ENCODE assay signal across 23 cellular contexts in genomic region chrX:105653891-105654290, GRCh38.
"Had no signal": no experiment of that assay in that cellular context is flagged by ENCODE, and none has a peak within 500 bp of the region (broad histone marks: within the 10 kb centered on the region; RNA-seq: fewer than 3 reads in every experiment).

No MANE protein-coding gene starts in this region.

- H3K27ac ChIP-seq: breast epithelium, coronary artery, esophagus squamous epithelium, foreskin keratinocyte, lower lobe of right lung, prostate gland, right atrium auricular region, tibial artery, VCaP had no signal

- H3K9me3 ChIP-seq: breast epithelium, esophagus squamous epithelium, lower lobe of right lung, prostate gland, right atrium auricular region, tibial artery had no signal

- H3K27ac Mint-ChIP-seq: activated CD4-positive, alpha-beta memory T cell treated with anti-CD3 and anti-CD28 coated beads, Interleukin-2, amount 10 ng/mL, durations not matched to agents 7 days and 5 days; activated CD4-positive, alpha-beta T cell treated with anti-CD3 and anti-CD28 coated beads, Interleukin-2, amount 10 ng/mL, durations not matched to agents 24 days and 14 days; activated naive CD4-positive, alpha-beta T cell treated with anti-CD3 and anti-CD28 coated beads, Interleukin-2, amount 10 ng/mL, durations not matched to agents 7 days and 5 days; activated T-cell treated with anti-CD3 and anti-CD28 coated beads, Interleukin-2, amount 50 U/mL, for 72 hours; endodermal cell; naive thymus-derived CD8-positive, alpha-beta T cell; stimulated activated effector memory CD8-positive, alpha-beta T cell treated with anti-CD3 and anti-CD28 coated beads, Interleukin-12 subunit alpha, Interleukin-12 subunit beta, amount 100 ng/mL, for 72 hours; stimulated activated naive CD8-positive, alpha-beta T cell treated with anti-CD3 and anti-CD28 coated beads, Interleukin-15, amount 100 ng/mL, for 72 hours; T-helper 2 cell treated with Interferon-gamma antibody and Interleukin-4, amounts not matched to agents 5 μg/mL and 100 μg/mL, for 36 hours had no signal

- H3K4me1 ChIP-seq: breast epithelium, esophagus squamous epithelium, foreskin keratinocyte, lower lobe of right lung, prostate gland, right atrium auricular region, tibial artery had no signal

- H3K27me3 ChIP-seq: esophagus squamous epithelium, foreskin keratinocyte, tibial artery had no signal

- H3K36me3 Mint-ChIP-seq: activated naive CD4-positive, alpha-beta T cell treated with anti-CD3 and anti-CD28 coated beads, Interleukin-2, amount 10 ng/mL, durations not matched to agents 7 days and 5 days; naive thymus-derived CD8-positive, alpha-beta T cell; stimulated activated effector memory CD8-positive, alpha-beta T cell treated with anti-CD3 and anti-CD28 coated beads, Interleukin-12 subunit alpha, Interleukin-12 subunit beta, amount 100 ng/mL, for 72 hours had no signal

- H3K4me1 Mint-ChIP-seq: activated CD4-positive, alpha-beta memory T cell treated with anti-CD3 and anti-CD28 coated beads, Interleukin-2, amount 10 ng/mL, durations not matched to agents 7 days and 5 days; activated CD4-positive, alpha-beta T cell treated with anti-CD3 and anti-CD28 coated beads, Interleukin-2, amount 10 ng/mL, durations not matched to agents 24 days and 14 days; activated naive CD4-positive, alpha-beta T cell treated with anti-CD3 and anti-CD28 coated beads, Interleukin-2, amount 10 ng/mL, durations not matched to agents 7 days and 5 days; endodermal cell; naive thymus-derived CD8-positive, alpha-beta T cell; stimulated activated effector memory CD8-positive, alpha-beta T cell treated with anti-CD3 and anti-CD28 coated beads, Interleukin-12 subunit alpha, Interleukin-12 subunit beta, amount 100 ng/mL, for 72 hours; stimulated activated naive CD8-positive, alpha-beta T cell treated with anti-CD3 and anti-CD28 coated beads, Interleukin-15, amount 100 ng/mL, for 72 hours had no signal

- H3K4me3 Mint-ChIP-seq: activated CD4-positive, alpha-beta memory T cell treated with anti-CD3 and anti-CD28 coated beads, Interleukin-2, amount 10 ng/mL, durations not matched to agents 7 days and 5 days; activated CD4-positive, alpha-beta T cell treated with anti-CD3 and anti-CD28 coated beads, Interleukin-2, amount 10 ng/mL, durations not matched to agents 24 days and 14 days; activated naive CD4-positive, alpha-beta T cell treated with anti-CD3 and anti-CD28 coated beads, Interleukin-2, amount 10 ng/mL, durations not matched to agents 7 days and 5 days; activated T-cell treated with anti-CD3 and anti-CD28 coated beads, Interleukin-2, amount 50 U/mL, for 72 hours; endodermal cell; naive thymus-derived CD8-positive, alpha-beta T cell; stimulated activated effector memory CD8-positive, alpha-beta T cell treated with anti-CD3 and anti-CD28 coated beads, Interleukin-12 subunit alpha, Interleukin-12 subunit beta, amount 100 ng/mL, for 72 hours; stimulated activated naive CD8-positive, alpha-beta T cell treated with anti-CD3 and anti-CD28 coated beads, Interleukin-15, amount 100 ng/mL, for 72 hours; T-helper 2 cell treated with Interferon-gamma antibody and Interleukin-4, amounts not matched to agents 5 μg/mL and 100 μg/mL, for 36 hours had no signal

- H3K9me3 Mint-ChIP-seq: activated CD4-positive, alpha-beta memory T cell treated with anti-CD3 and anti-CD28 coated beads, Interleukin-2, amount 10 ng/mL, durations not matched to agents 7 days and 5 days; activated CD4-positive, alpha-beta T cell treated with anti-CD3 and anti-CD28 coated beads, Interleukin-2, amount 10 ng/mL, durations not matched to agents 24 days and 14 days; activated naive CD4-positive, alpha-beta T cell treated with anti-CD3 and anti-CD28 coated beads, Interleukin-2, amount 10 ng/mL, durations not matched to agents 7 days and 5 days; activated T-cell treated with anti-CD3 and anti-CD28 coated beads, Interleukin-2, amount 50 U/mL, for 72 hours; T-helper 2 cell treated with Interferon-gamma antibody and Interleukin-4, amounts not matched to agents 5 μg/mL and 100 μg/mL, for 36 hours had no signal

- ATAC-seq: activated CD4-positive, CD25-positive, alpha-beta regulatory T cell treated with anti-CD3 and anti-CD28 coated beads, Interleukin-2, amount 50 U/mL, for 24 hours; activated T-cell treated with anti-CD3 and anti-CD28 coated beads, Interleukin-2, amount 50 U/mL, for 72 hours; foreskin keratinocyte; lower lobe of right lung; naive thymus-derived CD8-positive, alpha-beta T cell; stimulated activated effector memory CD8-positive, alpha-beta T cell treated with anti-CD3 and anti-CD28 coated beads, Interleukin-12 subunit alpha, Interleukin-12 subunit beta, amount 100 ng/mL, for 72 hours; stimulated activated naive CD8-positive, alpha-beta T cell treated with anti-CD3 and anti-CD28 coated beads, Interleukin-15, amount 100 ng/mL, for 72 hours had no signal

- H3K4me3 ChIP-seq: breast epithelium, coronary artery, esophagus squamous epithelium, lower lobe of right lung, prostate gland, right atrium auricular region, tibial artery had no signal

- DNase-seq: activated CD4-positive, alpha-beta memory T cell treated with anti-CD3 and anti-CD28 coated beads, Interleukin-2, amount 10 ng/mL, durations not matched to agents 7 days and 5 days; activated CD4-positive, alpha-beta T cell treated with anti-CD3 and anti-CD28 coated beads, Interleukin-2, amount 10 ng/mL, durations not matched to agents 24 days and 14 days; activated effector memory CD4-positive, alpha-beta T cell treated with anti-CD3 and anti-CD28 coated beads, Interleukin-2, amount 50 U/mL, for 16 hours; activated naive CD4-positive, alpha-beta T cell treated with anti-CD3 and anti-CD28 coated beads, Interleukin-2, amount 10 ng/mL, durations not matched to agents 7 days and 5 days; activated T-cell treated with anti-CD3 and anti-CD28 coated beads, Interleukin-2, amount 50 U/mL, for 72 hours; anterior cingulate cortex; endodermal cell; esophagus squamous epithelium; foreskin keratinocyte; kidney; lower lobe of right lung; naive thymus-derived CD8-positive, alpha-beta T cell; stimulated activated CD4-positive, alpha-beta T cell treated with anti-CD3 and anti-CD28 coated beads, Interleukin-2, amount 100 ng/mL, for 24 hours; stimulated activated naive CD8-positive, alpha-beta T cell treated with anti-CD3 and anti-CD28 coated beads, Interleukin-15, amount 100 ng/mL, for 72 hours; tibial artery had no signal

- H3K36me3 ChIP-seq: breast epithelium, esophagus squamous epithelium, lower lobe of right lung, prostate gland, right atrium auricular region, tibial artery had no signal

- H3K27me3 Mint-ChIP-seq: activated CD4-positive, alpha-beta memory T cell treated with anti-CD3 and anti-CD28 coated beads, Interleukin-2, amount 10 ng/mL, durations not matched to agents 7 days and 5 days; activated CD4-positive, alpha-beta T cell treated with anti-CD3 and anti-CD28 coated beads, Interleukin-2, amount 10 ng/mL, durations not matched to agents 24 days and 14 days; activated naive CD4-positive, alpha-beta T cell treated with anti-CD3 and anti-CD28 coated beads, Interleukin-2, amount 10 ng/mL, durations not matched to agents 7 days and 5 days; naive thymus-derived CD8-positive, alpha-beta T cell; stimulated activated naive CD8-positive, alpha-beta T cell treated with anti-CD3 and anti-CD28 coated beads, Interleukin-15, amount 100 ng/mL, for 72 hours had no signal
